ENCODE assay signal across 26 cellular contexts in the genomic region with DNA sequence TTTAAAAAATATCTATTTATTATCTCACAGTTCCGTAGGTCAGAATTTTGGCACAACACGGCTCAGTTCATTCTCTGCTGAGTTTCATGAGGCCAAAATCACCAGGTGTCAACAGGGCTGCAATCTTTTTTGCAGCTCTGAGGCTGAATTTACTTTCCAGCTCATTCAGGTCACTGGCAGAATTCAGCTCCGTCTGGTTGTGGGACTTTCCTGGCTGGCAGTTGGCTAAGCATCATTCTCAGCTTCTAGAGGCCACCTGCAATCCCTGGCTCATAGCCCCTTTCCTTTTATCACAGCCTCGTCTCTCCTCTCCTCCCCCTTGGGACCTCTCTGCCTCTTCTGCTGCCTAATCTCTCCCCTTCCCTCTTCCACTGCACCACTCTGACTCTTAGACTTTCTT.
DNase-seq lines count a peak whose midpoint lies in the region; ATAC-seq, FAIRE-seq and TF ChIP-seq lines count a peak whose summit lies in the region.
"Had no signal": no experiment of that assay in that cellular context is flagged by ENCODE, and none has a peak within 500 bp of the region (broad histone marks: within the 10 kb centered on the region; RNA-seq: fewer than 3 reads in every experiment).

No MANE protein-coding gene starts in this region.

- FAIRE-seq in GM12891 (lab: Jason Lieb, UNC) = peak; percentile 35

- DNase-seq in GM12891 (ENCODE audit: insufficient read length, low spot score) (no peak), RPMI8226 (peak; percentile 60), mesenteric fat pad (ENCODE audit: low spot score) (no peak), NCI-H82 (lab: John Stamatoyannopoulos, UW) (no peak)
- DNase-seq: ACHN; activated CD4-positive, alpha-beta memory T cell treated with anti-CD3 and anti-CD28 coated beads for 36 hours; activated CD4-positive, alpha-beta T cell treated with anti-CD3 and anti-CD28 coated beads for 1 hour; activated CD8-positive, alpha-beta memory T cell treated with anti-CD3 and anti-CD28 coated beads, Interleukin-2, amount 50 U/mL, for 48 hours; activated naive CD4-positive, alpha-beta T cell treated with anti-CD3 and anti-CD28 coated beads for 36 hours; BE2C; DMS 273 treated with DMSO at 0.1 percent for 48 hours; effector memory CD8-positive, alpha-beta T cell; hypothalamus; NCI-H1092 treated with DMSO at 0.1 percent for 48 hours; NCI-H1930; NCI-H2227 treated with DMSO at 0.1 percent for 48 hours; NCI-H526; Peyer's patch; SHP77 treated with DMSO at 0.1 percent for 48 hours; stimulated activated CD4-positive, alpha-beta T cell treated with anti-CD3 and anti-CD28 coated beads, Interleukin-4, amount 100 ng/mL, for 24 hours; trophoblast cell had no signal

- ATAC-seq in GM19455 (IDR thresholded peaks at IDR 0.05; ENCODE audit: unreplicated experiment) (peak; percentile 33), HG03378 (IDR thresholded peaks at IDR 0.05; ENCODE audit: unreplicated experiment) (peak; percentile 40), HG03108 (IDR thresholded peaks at IDR 0.05; ENCODE audit: unreplicated experiment) (no peak), GM19467 (IDR thresholded peaks at IDR 0.05; ENCODE audit: unreplicated experiment) (no peak)
- ATAC-seq: effector memory CD8-positive, alpha-beta T cell; GM23338 had no signal

- TF ChIP-seq POLR2A in GM12891 (IDR thresholded peaks at IDR 0.05; ENCODE audit: low read depth, low read length) = no peak

TF ChIP-seq in GM12891, 5 proteins besides CTCF, POLR2A, EP300 and RAD21:
- TF ChIP-seq POU2F2 (IDR thresholded peaks at IDR 0.05; ENCODE audit: low read depth, low read length) = no peak
- TF ChIP-seq PAX5 (IDR thresholded peaks at IDR 0.05; ENCODE audit: insufficient read depth, low read length, severe bottlenecking) = no peak
- TF ChIP-seq POLR2AphosphoS5 (IDR thresholded peaks at IDR 0.05; ENCODE audit: low read depth, low read length) = no peak
- no peak for TF ChIP-seq SPI1 (IDR thresholded peaks at IDR 0.05; ENCODE audit: low read depth, low read length)
- no peak for TF ChIP-seq TAF1 (IDR thresholded peaks at IDR 0.05; ENCODE audit: low read depth, low read length)

Comparison
In these comparisons a context has a peak if more than half of its experiments do, and no peak if none do; other contexts are left out.
1. ATAC-seq: peak in GM19455 (single experiment) and HG03378 (single experiment); none in HG03108 (single experiment) and GM19467 (single experiment).